In the genomic region with DNA sequence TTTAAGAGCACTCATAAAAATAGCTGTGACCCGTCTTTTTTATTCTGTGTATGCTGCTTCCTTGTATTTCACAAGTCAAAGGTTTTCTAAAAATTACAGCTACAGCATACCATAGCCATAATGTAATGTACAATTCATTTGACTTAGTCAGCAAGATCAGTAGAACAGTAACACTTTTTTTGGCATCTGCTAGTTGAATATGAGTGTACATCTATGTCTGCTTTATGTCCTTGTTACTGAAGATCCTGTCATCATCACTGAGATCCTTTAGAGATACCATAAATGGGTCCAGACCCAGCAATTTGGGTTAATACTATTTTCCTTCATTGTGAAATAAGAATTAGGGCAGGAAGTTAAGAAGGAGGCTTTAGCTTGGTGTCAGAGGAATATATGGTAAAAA, we compare ENCODE assay signal across 11 cellular contexts. TPM values are rescaled to one million over a fixed set of nuclear protein-coding genes. Genes with fewer than 3 reads are reported as not detected.
DNase-seq lines count a peak whose midpoint lies in the region; ATAC-seq, FAIRE-seq and TF ChIP-seq lines count a peak whose summit lies in the region.
"Had no signal": no experiment of that assay in that cellular context is flagged by ENCODE, and none has a peak within 500 bp of the region (broad histone marks: within the 10 kb centered on the region; RNA-seq: fewer than 3 reads in every experiment).

No MANE protein-coding gene starts in this region.

- H3K27me3 Mint-ChIP-seq in stimulated activated memory B cell treated with anti-CD40 and anti-IgM and Interleukin-4, amounts not matched to agents 10 μg/mL and 1 μg/mL and 100 μg/mL, for 72 hours: no peaks in the 10 kb centered on the region
- H3K27me3 Mint-ChIP-seq: naive thymus-derived CD4-positive, alpha-beta T cell had no signal

- FAIRE-seq in endometrium (lab: Jason Lieb, UNC): peak; percentile 98
- FAIRE-seq: A204.1, GM12891 had no signal

- H3K9me3 ChIP-seq in heart right ventricle: no peaks in the 10 kb centered on the region
- H3K9me3 ChIP-seq in mucosa of descending colon: no peaks in the 10 kb centered on the region
- no peaks in the 10 kb centered on the region for H3K9me3 ChIP-seq in HAP-1

- H3K4me3 ChIP-seq in heart right ventricle (no peak overlapping the region), mucosa of descending colon (no peak overlapping the region), HAP-1 (no peak overlapping the region)

- TF ChIP-seq CTCF in heart right ventricle (IDR thresholded peaks at IDR 0.05) (no peak), mucosa of descending colon (IDR thresholded peaks at IDR 0.05) (no peak)

- H3K36me3 ChIP-seq in heart right ventricle (peaks cover 0 to 90% (median 13%) of the 10 kb centered on the region in 9 donors), mucosa of descending colon (ENCODE audit: low read depth) (no peaks in the 10 kb centered on the region), HAP-1 (replicated peaks) (no peaks in the 10 kb centered on the region)

- no peak overlapping the region for H3K4me3 Mint-ChIP-seq in stimulated activated memory B cell treated with anti-CD40 and anti-IgM and Interleukin-4, amounts not matched to agents 10 μg/mL and 1 μg/mL and 100 μg/mL, for 72 hours
- H3K4me3 Mint-ChIP-seq: naive thymus-derived CD4-positive, alpha-beta T cell had no signal

- no peak overlapping the region for H3K27ac Mint-ChIP-seq in stimulated activated memory B cell treated with anti-CD40 and anti-IgM and Interleukin-4, amounts not matched to agents 10 μg/mL and 1 μg/mL and 100 μg/mL, for 72 hours

- peaks cover 25% of the 10 kb centered on the region for H3K36me3 Mint-ChIP-seq in stimulated activated memory B cell treated with anti-CD40 and anti-IgM and Interleukin-4, amounts not matched to agents 10 μg/mL and 1 μg/mL and 100 μg/mL, for 72 hours

- in situ Hi-C loops in HAP-1 (cut with MboI; ENCODE audit: low sequenced_read_pairs): no loop called here

- DNase-seq in heart right ventricle (no peak), Right ventricle myocardium inferior (ENCODE audit: missing footprints) (no peak), mucosa of descending colon (no peak), NCI-H2196 (lab: John Stamatoyannopoulos, UW; ENCODE audit: unreplicated experiment) (no peak), HAP-1 (ENCODE audit: low spot score in 2 of 2) (no peak), H4 (ENCODE audit: low spot score) (no peak)
- DNase-seq: naive thymus-derived CD4-positive, alpha-beta T cell had no signal

- H3K27me3 ChIP-seq in heart right ventricle: no peaks in the 10 kb centered on the region
- no peaks in the 10 kb centered on the region for H3K27me3 ChIP-seq in HAP-1 (ENCODE audit: low read depth)

- ATAC-seq in heart right ventricle (peak in 4 of 8 donors; percentile 15 to 76 (median 34)), Right ventricle myocardium inferior (no peak), mucosa of descending colon (peak; percentile 48)
- no peak for ATAC-seq in stimulated activated memory B cell treated with anti-CD40 and anti-IgM and Interleukin-4, amounts not matched to agents 10 μg/mL and 1 μg/mL and 100 μg/mL, for 72 hours
- ATAC-seq: naive thymus-derived CD4-positive, alpha-beta T cell had no signal

- peaks cover 0 to 86% (median 38%) of the 10 kb centered on the region in 9 donors for H3K4me1 ChIP-seq in heart right ventricle
- peaks cover 10% of the 10 kb centered on the region for H3K4me1 ChIP-seq in mucosa of descending colon (ENCODE audit: low read depth)
- H3K4me1 ChIP-seq in HAP-1: peaks cover 7% of the 10 kb centered on the region

- H3K27ac ChIP-seq in heart right ventricle: peak overlapping the region in 6 of 10 donors; percentile 3 to 46 (median 29)

- no peaks in the 10 kb centered on the region for H3K9me3 Mint-ChIP-seq in stimulated activated memory B cell treated with anti-CD40 and anti-IgM and Interleukin-4, amounts not matched to agents 10 μg/mL and 1 μg/mL and 100 μg/mL, for 72 hours
- H3K9me3 Mint-ChIP-seq: naive thymus-derived CD4-positive, alpha-beta T cell had no signal

- no peaks in the 10 kb centered on the region for H3K4me1 Mint-ChIP-seq in stimulated activated memory B cell treated with anti-CD40 and anti-IgM and Interleukin-4, amounts not matched to agents 10 μg/mL and 1 μg/mL and 100 μg/mL, for 72 hours

- intact Hi-C loops in heart right ventricle (cut with DNase I): no loop called here
- intact Hi-C loops in Right ventricle myocardium inferior (cut with DNase I): no loop called here
- intact Hi-C loops in mucosa of descending colon (cut with DNase I, micrococcal nuclease): no loop called here

- 37 to 41% methylated on average over 1 of the region's 1 CpG for WGBS in heart right ventricle, 2 donors

RNA-seq across cellular contexts. Expression of a gene that starts 42.2 kb away (rescaled TPM):
- total RNA-seq in heart right ventricle (10 to 100 TPM; 24.6 to 45.4 (median 34.2) TPM), Right ventricle myocardium inferior (37.0 TPM), mucosa of descending colon (10 to 100 TPM in 2 of 3 donors, 1 to 10 TPM in 1; 9.6 to 24.2 (median 13.8) TPM)
- 10 to 100 TPM; 33.7 to 43.1 TPM for polyA plus RNA-seq in heart right ventricle
- total RNA-seq in H4 (2014; rRNA removed; shearing (Covaris generic)): 39.3 and 40.2 TPM in 2 replicates
